ENCODE assay signal across 34 cellular contexts in genomic region chr10:126521354-126521753, GRCh38.
DNase-seq lines count a peak whose midpoint lies in the region; ATAC-seq, FAIRE-seq and TF ChIP-seq lines count a peak whose summit lies in the region.
"Had no signal": no experiment of that assay in that cellular context is flagged by ENCODE, and none has a peak within 500 bp of the region (broad histone marks: within the 10 kb centered on the region; RNA-seq: fewer than 3 reads in every experiment).

No MANE protein-coding gene starts in this region.

- no peak overlapping the region for H3K14ac ChIP-seq in mesenchymal stem cell (ENCODE audit: low read length in 2 of 2)

- no peaks in the 10 kb centered on the region for H4K20me1 ChIP-seq in astrocyte (ENCODE audit: insufficient read depth, low read length)
- H4K20me1 ChIP-seq: BLaER1 had no signal

- peaks cover 3% of the 10 kb centered on the region for H3K36me3 Mint-ChIP-seq in astrocyte (ENCODE audit: low read depth, unreplicated experiment)
- H3K36me3 Mint-ChIP-seq in mesothelial cell of epicardium = no peaks in the 10 kb centered on the region
- H3K36me3 Mint-ChIP-seq: activated naive CD4-positive, alpha-beta T cell treated with anti-CD3 and anti-CD28 coated beads, Interleukin-2, amount 50 U/mL, for 72 hours; naive B cell had no signal

- H3K79me2 ChIP-seq in astrocyte (ENCODE audit: insufficient read depth, low read length) = no peaks in the 10 kb centered on the region

- no peaks in the 10 kb centered on the region for H3K27me3 ChIP-seq in MG63
- H3K27me3 ChIP-seq in astrocyte (ENCODE audit: insufficient read depth, low read length) = peaks cover 30% of the 10 kb centered on the region
- H3K27me3 ChIP-seq in mesenchymal stem cell (ENCODE audit: control insufficient read depth in 1 of 2, insufficient read depth in 1 of 2, low read length in 2 of 2) = peaks cover 23 to 31% of the 10 kb centered on the region in 2 experiments
- H3K27me3 ChIP-seq: BLaER1, esophagus muscularis mucosa, thyroid gland had no signal

- no peak for TF ChIP-seq CTCF in astrocyte (IDR thresholded peaks at IDR 0.05; ENCODE audit: insufficient read depth, low read depth, low read length)
- no peak for TF ChIP-seq CTCF in mesothelial cell of epicardium (IDR thresholded peaks at IDR 0.05; ENCODE audit: unreplicated experiment)

- no peak overlapping the region for H3K27ac Mint-ChIP-seq in astrocyte (ENCODE audit: unreplicated experiment)
- H3K27ac Mint-ChIP-seq in mesothelial cell of epicardium = no peak overlapping the region
- H3K27ac Mint-ChIP-seq: activated naive CD4-positive, alpha-beta T cell treated with anti-CD3 and anti-CD28 coated beads, Interleukin-2, amount 50 U/mL, for 72 hours; dendritic cell treated with granulocyte-macrophage colony-stimulating factor and Interleukin-4, amounts not matched to agents 40 ng/mL and 50 ng/mL, for 4 days; T-helper 2 cell treated with Interferon-gamma antibody and Interleukin-4, amounts not matched to agents 5 μg/mL and 100 μg/mL, for 36 hours had no signal

- no peak overlapping the region for H4K8ac ChIP-seq in mesenchymal stem cell (ENCODE audit: low read length)

- no peak overlapping the region for H2AFZ ChIP-seq in astrocyte (ENCODE audit: low read depth, low read length)
- H2AFZ ChIP-seq in mesenchymal stem cell (ENCODE audit: low read depth, low read length) = no peak overlapping the region

- peak; percentile 5 for FAIRE-seq in astrocyte (lab: Jason Lieb, UNC)
- FAIRE-seq: GM12891, H1, kidney had no signal

- no peak overlapping the region for H2BK5ac ChIP-seq in mesenchymal stem cell (ENCODE audit: low read depth, low read length, poor library complexity, severe bottlenecking)

- H2BK120ac ChIP-seq in mesenchymal stem cell (ENCODE audit: low read depth, low read length) = no peak overlapping the region

- 47% methylated on average over 5 of the region's 6 CpGs for WGBS in mesenchymal stem cell

- H3K9ac ChIP-seq in astrocyte (ENCODE audit: low read length) (no peak overlapping the region), mesenchymal stem cell (ENCODE audit: low read length) (no peak overlapping the region)
- H3K9ac ChIP-seq: BLaER1 had no signal

- H3K4me2 ChIP-seq in astrocyte (ENCODE audit: low read length) (peak overlapping the region; percentile 24), mesenchymal stem cell (ENCODE audit: low read length, poor library complexity, severe bottlenecking) (no peak overlapping the region)
- H3K4me2 ChIP-seq: BLaER1 had no signal

- no peak overlapping the region for H3K18ac ChIP-seq in mesenchymal stem cell (ENCODE audit: low read depth in 1 of 2, low read length in 2 of 2)

- H3K4me1 ChIP-seq in astrocyte (ENCODE audit: insufficient read depth, low read length) (peaks cover 7% of the 10 kb centered on the region), mesenchymal stem cell (ENCODE audit: control insufficient read depth, insufficient read depth, low read depth, low read length) (peaks cover 2% of the 10 kb centered on the region)
- H3K4me1 ChIP-seq: BLaER1, esophagus muscularis mucosa, stomach, thyroid gland had no signal

- ATAC-seq in activated CD4-positive, CD25-positive, alpha-beta regulatory T cell treated with anti-CD3 and anti-CD28 coated beads, Interleukin-2, amount 50 U/mL, for 24 hours = no peak
- no peak for ATAC-seq in HG02610 (IDR thresholded peaks at IDR 0.05; ENCODE audit: unreplicated experiment)
- ATAC-seq: activated naive CD4-positive, alpha-beta T cell treated with anti-CD3 and anti-CD28 coated beads, Interleukin-2, amount 50 U/mL, for 72 hours; sciatic nerve had no signal

- H3K27me3 Mint-ChIP-seq in astrocyte (ENCODE audit: low read depth, unreplicated experiment) = peaks cover 11% of the 10 kb centered on the region
- peaks cover 12% of the 10 kb centered on the region for H3K27me3 Mint-ChIP-seq in mesothelial cell of epicardium (ENCODE audit: low read depth)
- H3K27me3 Mint-ChIP-seq: dendritic cell treated with granulocyte-macrophage colony-stimulating factor and Interleukin-4, amounts not matched to agents 40 ng/mL and 50 ng/mL, for 4 days had no signal

- H3K23ac ChIP-seq in mesenchymal stem cell (ENCODE audit: low read length in 2 of 2) = no peak overlapping the region

- H3K4me1 Mint-ChIP-seq in astrocyte (ENCODE audit: low read depth, unreplicated experiment) (no peaks in the 10 kb centered on the region), mesothelial cell of epicardium (no peaks in the 10 kb centered on the region)
- H3K4me1 Mint-ChIP-seq: naive B cell had no signal

- DNase-seq in H4 (ENCODE audit: low spot score) = peak; percentile 82
- DNase-seq in MG63 = peak; percentile 44
- peak; percentile 63 for DNase-seq in astrocyte (ENCODE audit: low read depth)
- peak; percentile 40 for DNase-seq in mesenchymal stem cell
- DNase-seq in mesothelial cell of epicardium (ENCODE audit: low spot score in 2 of 2, unreplicated experiment in 2 of 2) = no peak
- no peak for DNase-seq in NCI-H2171 (lab: John Stamatoyannopoulos, UW)
- DNase-seq: activated CD4-positive, alpha-beta T cell treated with anti-CD3 and anti-CD28 coated beads for 4 hours; amygdala; endodermal cell; foreskin fibroblast; Karpas-422; kidney; midbrain; naive B cell; NCI-H146; NCI-H510A; posterior cingulate gyrus; SHP77; stimulated activated CD4-positive, alpha-beta T cell treated with anti-CD3 and anti-CD28 coated beads, Interleukin-12 subunit alpha, Interleukin-12 subunit beta, amount 100 ng/mL, for 4 hours; stimulated activated CD4-positive, alpha-beta T cell treated with anti-CD3 and anti-CD28 coated beads, Interleukin-2, amount 100 ng/mL, for 48 hours; stomach; thyroid gland had no signal

- H2BK15ac ChIP-seq in mesenchymal stem cell (ENCODE audit: low read depth, poor library complexity, severe bottlenecking) = no peak overlapping the region

- H3K36me3 ChIP-seq in MG63 (no peaks in the 10 kb centered on the region), astrocyte (ENCODE audit: insufficient read depth, low read length) (no peaks in the 10 kb centered on the region), mesenchymal stem cell (ENCODE audit: control insufficient read depth in 1 of 2, insufficient read depth in 2 of 2, low read depth in 1 of 2, low read length in 2 of 2) (no peaks in the 10 kb centered on the region)
- H3K36me3 ChIP-seq: BLaER1, esophagus muscularis mucosa, stomach, thyroid gland had no signal

- H3K79me1 ChIP-seq in mesenchymal stem cell (replicated peaks; ENCODE audit: low read length, poor library complexity, severe bottlenecking) = no peaks in the 10 kb centered on the region

- no peak overlapping the region for H3K4me3 Mint-ChIP-seq in astrocyte (ENCODE audit: unreplicated experiment)
- H3K4me3 Mint-ChIP-seq in mesothelial cell of epicardium = no peak overlapping the region
- H3K4me3 Mint-ChIP-seq: dendritic cell treated with granulocyte-macrophage colony-stimulating factor and Interleukin-4, amounts not matched to agents 40 ng/mL and 50 ng/mL, for 4 days; endodermal cell; naive B cell; T-helper 2 cell treated with Interferon-gamma antibody and Interleukin-4, amounts not matched to agents 5 μg/mL and 100 μg/mL, for 36 hours had no signal

- H3K9me3 ChIP-seq in MG63 (no peaks in the 10 kb centered on the region; the same call in 1 of the 2 replicates), astrocyte (ENCODE audit: insufficient read depth, low read depth, low read length) (no peaks in the 10 kb centered on the region), mesenchymal stem cell (ENCODE audit: control insufficient read depth, low read length) (peaks cover 5% of the 10 kb centered on the region)
- H3K9me3 ChIP-seq: BLaER1, esophagus muscularis mucosa, stomach, thyroid gland had no signal

- no peak overlapping the region for H2BK12ac ChIP-seq in mesenchymal stem cell (ENCODE audit: low read length in 2 of 2)

- H3K4me3 ChIP-seq in MG63 = no peak overlapping the region
- H3K4me3 ChIP-seq in astrocyte (ENCODE audit: insufficient read depth, low read depth, low read length) = no peak overlapping the region
- H3K4me3 ChIP-seq in mesenchymal stem cell (ENCODE audit: insufficient read depth in 1 of 2, low read depth in 1 of 2, low read length in 2 of 2) = no peak overlapping the region
- H3K4me3 ChIP-seq: BLaER1, esophagus muscularis mucosa, stomach, thyroid gland had no signal

- no peak overlapping the region for H4K91ac ChIP-seq in mesenchymal stem cell (ENCODE audit: low read length)

- H3K9me3 Mint-ChIP-seq in astrocyte (ENCODE audit: unreplicated experiment) = peaks cover 2% of the 10 kb centered on the region
- H3K9me3 Mint-ChIP-seq in mesothelial cell of epicardium = no peaks in the 10 kb centered on the region
- H3K9me3 Mint-ChIP-seq: activated naive CD4-positive, alpha-beta T cell treated with anti-CD3 and anti-CD28 coated beads, Interleukin-2, amount 50 U/mL, for 72 hours; dendritic cell treated with granulocyte-macrophage colony-stimulating factor and Interleukin-4, amounts not matched to agents 40 ng/mL and 50 ng/mL, for 4 days; naive B cell; T-helper 2 cell treated with Interferon-gamma antibody and Interleukin-4, amounts not matched to agents 5 μg/mL and 100 μg/mL, for 36 hours had no signal

- no peak overlapping the region for H2AK5ac ChIP-seq in mesenchymal stem cell (ENCODE audit: low read length, severe bottlenecking)

- H3K27ac ChIP-seq in astrocyte (ENCODE audit: low read depth, low read length) = no peak overlapping the region
- H3K27ac ChIP-seq in mesenchymal stem cell (ENCODE audit: low read length, poor library complexity, severe bottlenecking) = no peak overlapping the region
- H3K27ac ChIP-seq: BLaER1, esophagus muscularis mucosa, HL-60, stomach, thyroid gland, VCaP had no signal

- H3K4ac ChIP-seq in mesenchymal stem cell (ENCODE audit: low read depth in 1 of 2, low read length in 2 of 2) = no peak overlapping the region

Comparison
In these comparisons a context has a peak if more than half of its experiments do, and no peak if none do; other contexts are left out.
1. DNase-seq: peak in H4 (single experiment), MG63 (single experiment), astrocyte (single experiment) and mesenchymal stem cell (single experiment); none in mesothelial cell of epicardium (0 of 2) and NCI-H2171 (single experiment).